ENCODE assay signal across 3 cellular contexts in the genomic region with DNA sequence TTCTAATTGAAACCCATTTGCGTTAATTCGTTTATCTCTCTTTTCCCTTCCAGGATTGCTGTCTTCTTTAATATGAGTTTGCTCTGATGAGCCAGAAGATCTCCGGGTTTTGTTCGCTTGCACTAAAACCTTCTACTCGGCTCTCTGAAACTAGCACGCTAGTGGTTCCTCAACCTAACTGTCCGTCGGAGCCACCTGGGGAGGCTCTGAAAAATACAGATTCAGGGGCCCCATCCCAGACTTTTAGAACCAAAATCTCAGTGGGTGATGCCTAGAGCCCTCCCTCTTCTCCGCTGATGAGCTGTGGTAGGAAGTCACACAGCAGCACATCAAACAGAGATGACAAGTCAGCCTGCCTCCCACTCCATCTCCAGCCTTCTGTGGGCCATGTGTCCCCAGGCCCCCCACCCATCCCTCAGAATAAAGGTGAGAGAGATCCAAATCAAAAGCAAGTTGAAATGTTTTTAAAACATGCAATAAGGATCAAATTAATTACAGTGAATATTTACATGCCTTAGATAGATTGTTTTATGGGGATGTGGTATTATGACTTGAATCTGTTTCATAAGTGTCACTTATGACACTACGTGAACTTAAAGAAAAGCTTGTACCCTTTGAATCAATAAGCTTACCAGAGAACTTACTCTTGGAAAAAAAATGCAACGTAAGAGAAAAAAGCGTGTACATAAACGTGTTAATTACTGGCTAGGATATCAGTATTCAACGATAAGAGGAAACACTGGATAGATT.
A peak's percentile ranks its signal among the peaks of the same experiment; 100 is the strongest.
TF ChIP-seq lines count a peak whose summit lies in the region.

No MANE protein-coding gene starts in this region.

TF ChIP-seq in A549, 52 proteins besides CTCF, POLR2A, EP300 and RAD21:
- TF ChIP-seq, protein P1, sequence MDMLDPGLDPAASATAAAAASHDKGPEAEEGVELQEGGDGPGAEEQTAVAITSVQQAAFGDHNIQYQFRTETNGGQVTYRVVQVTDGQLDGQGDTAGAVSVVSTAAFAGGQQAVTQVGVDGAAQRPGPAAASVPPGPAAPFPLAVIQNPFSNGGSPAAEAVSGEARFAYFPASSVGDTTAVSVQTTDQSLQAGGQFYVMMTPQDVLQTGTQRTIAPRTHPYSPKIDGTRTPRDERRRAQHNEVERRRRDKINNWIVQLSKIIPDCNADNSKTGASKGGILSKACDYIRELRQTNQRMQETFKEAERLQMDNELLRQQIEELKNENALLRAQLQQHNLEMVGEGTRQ (IDR thresholded peaks at IDR 0.05) = no peak
- TF ChIP-seq NR3C1 (IDR thresholded peaks at IDR 0.05) (no peak), MAFK (IDR thresholded peaks at IDR 0.05; ENCODE audit: partially characterized antibody) (peak; percentile 6), HOXB13 (CRISPR knock-in tag; IDR thresholded peaks at IDR 0.05; ENCODE audit: low read depth) (no peak)

TF ChIP-seq in IMR-90, 13 proteins besides CTCF, POLR2A, EP300 and RAD21:
- no peak for TF ChIP-seq SMC3 (IDR thresholded peaks at IDR 0.05; ENCODE audit: low read depth, low read length)
- no peak for TF ChIP-seq MAZ (IDR thresholded peaks at IDR 0.05; ENCODE audit: borderline replicate concordance, low read depth, low read length)
- TF ChIP-seq, protein P2, sequence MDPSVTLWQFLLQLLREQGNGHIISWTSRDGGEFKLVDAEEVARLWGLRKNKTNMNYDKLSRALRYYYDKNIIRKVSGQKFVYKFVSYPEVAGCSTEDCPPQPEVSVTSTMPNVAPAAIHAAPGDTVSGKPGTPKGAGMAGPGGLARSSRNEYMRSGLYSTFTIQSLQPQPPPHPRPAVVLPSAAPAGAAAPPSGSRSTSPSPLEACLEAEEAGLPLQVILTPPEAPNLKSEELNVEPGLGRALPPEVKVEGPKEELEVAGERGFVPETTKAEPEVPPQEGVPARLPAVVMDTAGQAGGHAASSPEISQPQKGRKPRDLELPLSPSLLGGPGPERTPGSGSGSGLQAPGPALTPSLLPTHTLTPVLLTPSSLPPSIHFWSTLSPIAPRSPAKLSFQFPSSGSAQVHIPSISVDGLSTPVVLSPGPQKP (IDR thresholded peaks at IDR 0.05; ENCODE audit: borderline replicate concordance, low read depth, low read length) = no peak
- no peak for TF ChIP-seq BHLHE40 (IDR thresholded peaks at IDR 0.05; ENCODE audit: low read depth, low read length)
- TF ChIP-seq MAFK (IDR thresholded peaks at IDR 0.05; ENCODE audit: low read depth, low read length) = peak; percentile 62
- no peak for TF ChIP-seq CHD1 (IDR thresholded peaks at IDR 0.05; ENCODE audit: low read depth, low read length)
- no peak for TF ChIP-seq CEBPB (IDR thresholded peaks at IDR 0.05; ENCODE audit: low read depth, low read length)

TF ChIP-seq in endothelial cell of umbilical vein, 7 proteins besides CTCF, POLR2A, EP300 and RAD21:
- no peak for TF ChIP-seq FOS (IDR thresholded peaks at IDR 0.05; ENCODE audit: borderline replicate concordance, insufficient read depth, low read length)
- TF ChIP-seq, protein P3, sequence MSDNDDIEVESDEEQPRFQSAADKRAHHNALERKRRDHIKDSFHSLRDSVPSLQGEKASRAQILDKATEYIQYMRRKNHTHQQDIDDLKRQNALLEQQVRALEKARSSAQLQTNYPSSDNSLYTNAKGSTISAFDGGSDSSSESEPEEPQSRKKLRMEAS (IDR thresholded peaks at IDR 0.05; ENCODE audit: insufficient read depth, insufficient read length) = no peak
- no peak for TF ChIP-seq EZH2 (IDR thresholded peaks at IDR 0.05; ENCODE audit: borderline replicate concordance, low read depth, low read length, severe bottlenecking)
- TF ChIP-seq GATA2 (IDR thresholded peaks at IDR 0.05; ENCODE audit: insufficient read depth, insufficient read length, low read depth, low read length) = no peak
- TF ChIP-seq POLR2AphosphoS5 (IDR thresholded peaks at IDR 0.05; ENCODE audit: insufficient read depth, low read depth, low read length) = no peak
